Comparison of ENCODE assay signal across 1 cellular context in the genomic region with DNA sequence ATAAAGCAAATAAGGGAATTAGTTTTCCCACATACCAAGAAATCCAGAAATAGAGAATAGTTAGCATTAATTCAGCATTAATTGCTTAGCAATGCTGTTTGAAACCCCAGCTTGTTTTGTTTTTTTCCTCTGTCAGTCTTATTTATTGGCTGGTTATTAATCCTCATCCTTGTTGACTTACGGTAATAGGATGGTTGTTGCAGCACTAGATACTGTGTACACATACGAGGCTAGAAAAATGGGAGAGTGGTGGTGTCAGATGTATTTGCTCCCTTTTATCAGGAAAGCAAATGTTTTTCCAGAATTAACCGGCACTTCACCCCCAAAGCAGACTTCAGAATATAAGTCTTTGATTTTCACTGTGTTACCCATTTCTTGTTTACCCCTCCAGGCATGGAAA.
A peak's percentile ranks its signal among the peaks of the same experiment; 100 is the strongest.
TF ChIP-seq lines count a peak whose summit lies in the region.

No MANE protein-coding gene starts in this region.

TF ChIP-seq in K562, 482 proteins besides CTCF, POLR2A, EP300 and RAD21:
- TF ChIP-seq, protein P1, sequence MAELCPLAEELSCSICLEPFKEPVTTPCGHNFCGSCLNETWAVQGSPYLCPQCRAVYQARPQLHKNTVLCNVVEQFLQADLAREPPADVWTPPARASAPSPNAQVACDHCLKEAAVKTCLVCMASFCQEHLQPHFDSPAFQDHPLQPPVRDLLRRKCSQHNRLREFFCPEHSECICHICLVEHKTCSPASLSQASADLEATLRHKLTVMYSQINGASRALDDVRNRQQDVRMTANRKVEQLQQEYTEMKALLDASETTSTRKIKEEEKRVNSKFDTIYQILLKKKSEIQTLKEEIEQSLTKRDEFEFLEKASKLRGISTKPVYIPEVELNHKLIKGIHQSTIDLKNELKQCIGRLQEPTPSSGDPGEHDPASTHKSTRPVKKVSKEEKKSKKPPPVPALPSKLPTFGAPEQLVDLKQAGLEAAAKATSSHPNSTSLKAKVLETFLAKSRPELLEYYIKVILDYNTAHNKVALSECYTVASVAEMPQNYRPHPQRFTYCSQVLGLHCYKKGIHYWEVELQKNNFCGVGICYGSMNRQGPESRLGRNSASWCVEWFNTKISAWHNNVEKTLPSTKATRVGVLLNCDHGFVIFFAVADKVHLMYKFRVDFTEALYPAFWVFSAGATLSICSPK (IDR thresholded peaks at IDR 0.05; ENCODE audit: borderline replicate concordance), result no peak
- TF ChIP-seq, protein P2, sequence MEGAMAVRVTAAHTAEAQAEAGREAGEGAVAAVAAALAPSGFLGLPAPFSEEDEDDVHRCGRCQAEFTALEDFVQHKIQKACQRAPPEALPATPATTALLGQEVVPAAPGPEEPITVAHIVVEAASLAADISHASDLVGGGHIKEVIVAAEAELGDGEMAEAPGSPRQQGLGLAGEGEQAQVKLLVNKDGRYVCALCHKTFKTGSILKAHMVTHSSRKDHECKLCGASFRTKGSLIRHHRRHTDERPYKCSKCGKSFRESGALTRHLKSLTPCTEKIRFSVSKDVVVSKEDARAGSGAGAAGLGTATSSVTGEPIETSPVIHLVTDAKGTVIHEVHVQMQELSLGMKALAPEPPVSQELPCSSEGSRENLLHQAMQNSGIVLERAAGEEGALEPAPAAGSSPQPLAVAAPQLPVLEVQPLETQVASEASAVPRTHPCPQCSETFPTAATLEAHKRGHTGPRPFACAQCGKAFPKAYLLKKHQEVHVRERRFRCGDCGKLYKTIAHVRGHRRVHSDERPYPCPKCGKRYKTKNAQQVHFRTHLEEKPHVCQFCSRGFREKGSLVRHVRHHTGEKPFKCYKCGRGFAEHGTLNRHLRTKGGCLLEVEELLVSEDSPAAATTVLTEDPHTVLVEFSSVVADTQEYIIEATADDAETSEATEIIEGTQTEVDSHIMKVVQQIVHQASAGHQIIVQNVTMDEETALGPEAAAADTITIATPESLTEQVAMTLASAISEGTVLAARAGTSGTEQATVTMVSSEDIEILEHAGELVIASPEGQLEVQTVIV (CRISPR knock-in tag; IDR thresholded peaks at IDR 0.05; ENCODE audit: borderline replicate concordance), result no peak
- TF ChIP-seq FOXA1 (IDR thresholded peaks at IDR 0.05; ENCODE audit: borderline replicate concordance) (no peak), DACH1 (IDR thresholded peaks at IDR 0.05; ENCODE audit: partially characterized antibody) (peak; percentile 18), GABPB1 (CRISPR knock-in tag; IDR thresholded peaks at IDR 0.05) (no peak)
- TF ChIP-seq, protein P3, sequence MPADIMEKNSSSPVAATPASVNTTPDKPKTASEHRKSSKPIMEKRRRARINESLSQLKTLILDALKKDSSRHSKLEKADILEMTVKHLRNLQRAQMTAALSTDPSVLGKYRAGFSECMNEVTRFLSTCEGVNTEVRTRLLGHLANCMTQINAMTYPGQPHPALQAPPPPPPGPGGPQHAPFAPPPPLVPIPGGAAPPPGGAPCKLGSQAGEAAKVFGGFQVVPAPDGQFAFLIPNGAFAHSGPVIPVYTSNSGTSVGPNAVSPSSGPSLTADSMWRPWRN (IDR thresholded peaks at IDR 0.05; ENCODE audit: low read depth), result no peak
TF ChIP-seq in K562: peak in this region for 1.
